Comparison of ENCODE assay signal across 26 cellular contexts in the genomic region with DNA sequence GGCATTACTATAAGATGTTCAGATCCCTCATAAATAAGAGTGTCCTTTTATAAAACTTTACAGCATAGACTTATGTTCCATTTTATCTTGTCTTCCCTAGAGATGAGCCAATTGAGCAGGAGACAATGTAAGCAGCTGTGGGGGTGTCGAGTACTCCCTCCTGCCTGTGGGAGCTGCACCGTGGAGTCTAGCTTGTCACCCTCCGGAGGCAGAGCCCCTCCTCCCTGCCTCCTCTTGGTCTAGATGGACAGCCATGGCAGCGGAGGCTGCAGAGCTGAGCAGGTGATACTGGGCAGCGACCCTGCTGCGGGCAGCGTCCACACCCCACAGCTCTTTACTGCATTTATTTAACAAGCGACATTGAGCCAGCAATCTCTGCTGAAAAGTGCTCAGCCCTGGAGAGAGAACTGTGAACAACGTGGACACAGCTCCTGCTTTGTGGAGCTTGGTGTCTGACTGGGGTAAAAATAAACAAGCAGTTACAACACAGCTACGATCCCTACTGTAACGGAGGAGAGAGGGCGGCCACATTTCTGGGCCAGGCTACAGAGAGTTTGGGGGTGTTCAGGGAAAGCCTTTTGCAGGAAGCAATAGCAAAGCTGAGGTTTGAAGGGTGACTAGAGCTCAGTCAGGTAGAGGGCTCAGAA.
"Had no signal": no experiment of that assay in that cellular context is flagged by ENCODE, and none has a peak within 500 bp of the region (broad histone marks: within the 10 kb centered on the region; RNA-seq: fewer than 3 reads in every experiment).

No MANE protein-coding gene starts in this region.

- DNase-seq: activated CD4-positive, alpha-beta memory T cell treated with anti-CD3 and anti-CD28 coated beads, Interleukin-2, amount 10 ng/mL, durations not matched to agents 7 days and 5 days; activated CD4-positive, alpha-beta T cell treated with anti-CD3 and anti-CD28 coated beads, Interleukin-2, amount 10 ng/mL, durations not matched to agents 24 days and 14 days; activated CD4-positive, CD25-positive, alpha-beta regulatory T cell; activated CD8-positive, alpha-beta memory T cell treated with anti-CD3 and anti-CD28 coated beads, Interleukin-2, amount 10 ng/mL, durations not matched to agents 7 days and 5 days; activated effector memory CD4-positive, alpha-beta T cell treated with anti-CD3 and anti-CD28 coated beads, Interleukin-2, amount 50 U/mL, for 16 hours; activated naive CD4-positive, alpha-beta T cell treated with anti-CD3 and anti-CD28 coated beads, Interleukin-2, amount 10 ng/mL, durations not matched to agents 7 days and 5 days; activated naive CD8-positive, alpha-beta T cell treated with anti-CD3 and anti-CD28 coated beads, Interleukin-2, amount 50 U/mL, for 24 hours; activated T-cell treated with anti-CD3 and anti-CD28 coated beads for 4 hours; cerebellar nuclear complex; endodermal cell; esophagus squamous epithelium; islet precursor cell; left colon; lower lobe of right lung; mesendoderm; naive thymus-derived CD4-positive, alpha-beta T cell; stimulated activated CD4-positive, alpha-beta T cell treated with anti-CD3 and anti-CD28 coated beads, Interleukin-12 subunit alpha, Interleukin-12 subunit beta, amount 100 ng/mL, for 4 hours; stimulated activated CD4-positive, alpha-beta T cell treated with anti-CD3 and anti-CD28 coated beads, Interleukin-4, amount 100 ng/mL, for 4 hours; stimulated activated naive CD8-positive, alpha-beta T cell treated with anti-CD3 and anti-CD28 coated beads, Interleukin-15, Interleukin-2, amounts not matched to agents 100 U/mL and 50 U/mL, for 24 hours; T1000; thyroid gland; upper lobe of right lung had no signal

- H3K27me3 Mint-ChIP-seq: activated CD4-positive, alpha-beta memory T cell treated with anti-CD3 and anti-CD28 coated beads, Interleukin-2, amount 10 ng/mL, durations not matched to agents 7 days and 5 days; activated CD4-positive, alpha-beta T cell treated with anti-CD3 and anti-CD28 coated beads, Interleukin-2, amount 10 ng/mL, durations not matched to agents 24 days and 14 days; activated CD8-positive, alpha-beta memory T cell treated with anti-CD3 and anti-CD28 coated beads, Interleukin-2, amount 10 ng/mL, durations not matched to agents 7 days and 5 days; activated naive CD8-positive, alpha-beta T cell treated with anti-CD3 and anti-CD28 coated beads, Interleukin-2, amount 50 U/mL, for 24 hours; naive thymus-derived CD4-positive, alpha-beta T cell had no signal

- H3K4me3 Mint-ChIP-seq: activated CD4-positive, alpha-beta memory T cell treated with anti-CD3 and anti-CD28 coated beads, Interleukin-2, amount 10 ng/mL, durations not matched to agents 7 days and 5 days; activated CD4-positive, alpha-beta T cell treated with anti-CD3 and anti-CD28 coated beads, Interleukin-2, amount 10 ng/mL, durations not matched to agents 24 days and 14 days; activated CD8-positive, alpha-beta memory T cell treated with anti-CD3 and anti-CD28 coated beads, Interleukin-2, amount 10 ng/mL, durations not matched to agents 7 days and 5 days; activated naive CD4-positive, alpha-beta T cell treated with anti-CD3 and anti-CD28 coated beads, Interleukin-2, amount 10 ng/mL, durations not matched to agents 7 days and 5 days; activated naive CD8-positive, alpha-beta T cell treated with anti-CD3 and anti-CD28 coated beads, Interleukin-2, amount 50 U/mL, for 24 hours; endodermal cell; naive thymus-derived CD4-positive, alpha-beta T cell; T-helper 1 cell treated with Interleukin-12 subunit alpha and Interleukin-12 subunit beta and Interleukin-4 antibody, amounts not matched to agents 30 μg/mL and 1 μg/mL, for 36 hours had no signal

- H3K4me1 Mint-ChIP-seq: activated CD4-positive, alpha-beta memory T cell treated with anti-CD3 and anti-CD28 coated beads, Interleukin-2, amount 10 ng/mL, durations not matched to agents 7 days and 5 days; activated CD4-positive, alpha-beta T cell treated with anti-CD3 and anti-CD28 coated beads, Interleukin-2, amount 10 ng/mL, durations not matched to agents 24 days and 14 days; activated CD8-positive, alpha-beta memory T cell treated with anti-CD3 and anti-CD28 coated beads, Interleukin-2, amount 10 ng/mL, durations not matched to agents 7 days and 5 days; activated naive CD4-positive, alpha-beta T cell treated with anti-CD3 and anti-CD28 coated beads, Interleukin-2, amount 10 ng/mL, durations not matched to agents 7 days and 5 days; activated naive CD8-positive, alpha-beta T cell treated with anti-CD3 and anti-CD28 coated beads, Interleukin-2, amount 50 U/mL, for 24 hours; endodermal cell had no signal

- H3K36me3 Mint-ChIP-seq: activated CD8-positive, alpha-beta memory T cell treated with anti-CD3 and anti-CD28 coated beads, Interleukin-2, amount 10 ng/mL, durations not matched to agents 7 days and 5 days; activated naive CD4-positive, alpha-beta T cell treated with anti-CD3 and anti-CD28 coated beads, Interleukin-2, amount 10 ng/mL, durations not matched to agents 7 days and 5 days; naive thymus-derived CD4-positive, alpha-beta T cell had no signal

- H3K4me1 ChIP-seq: esophagus squamous epithelium, gastroesophageal sphincter, lower lobe of right lung, upper lobe of right lung had no signal

- H3K36me3 ChIP-seq: esophagus squamous epithelium, gastroesophageal sphincter, lower lobe of right lung, thyroid gland, upper lobe of right lung had no signal

- H3K27ac ChIP-seq: coronary artery, esophagus squamous epithelium, gastroesophageal sphincter, lower lobe of right lung, thyroid gland, upper lobe of right lung had no signal

- H3K9me3 ChIP-seq: esophagus squamous epithelium, gastroesophageal sphincter, lower lobe of right lung, thyroid gland, upper lobe of right lung had no signal

- H3K27ac Mint-ChIP-seq: activated CD4-positive, alpha-beta memory T cell treated with anti-CD3 and anti-CD28 coated beads, Interleukin-2, amount 10 ng/mL, durations not matched to agents 7 days and 5 days; activated CD4-positive, alpha-beta T cell treated with anti-CD3 and anti-CD28 coated beads, Interleukin-2, amount 10 ng/mL, durations not matched to agents 24 days and 14 days; activated CD8-positive, alpha-beta memory T cell treated with anti-CD3 and anti-CD28 coated beads, Interleukin-2, amount 10 ng/mL, durations not matched to agents 7 days and 5 days; activated naive CD4-positive, alpha-beta T cell treated with anti-CD3 and anti-CD28 coated beads, Interleukin-2, amount 10 ng/mL, durations not matched to agents 7 days and 5 days; activated naive CD8-positive, alpha-beta T cell treated with anti-CD3 and anti-CD28 coated beads, Interleukin-2, amount 50 U/mL, for 24 hours; endodermal cell; naive thymus-derived CD4-positive, alpha-beta T cell; progenitor cell of endocrine pancreas; T-helper 1 cell treated with Interleukin-12 subunit alpha and Interleukin-12 subunit beta and Interleukin-4 antibody, amounts not matched to agents 30 μg/mL and 1 μg/mL, for 36 hours had no signal

- H3K9me3 Mint-ChIP-seq: activated CD4-positive, alpha-beta memory T cell treated with anti-CD3 and anti-CD28 coated beads, Interleukin-2, amount 10 ng/mL, durations not matched to agents 7 days and 5 days; activated CD4-positive, alpha-beta T cell treated with anti-CD3 and anti-CD28 coated beads, Interleukin-2, amount 10 ng/mL, durations not matched to agents 24 days and 14 days; activated naive CD4-positive, alpha-beta T cell treated with anti-CD3 and anti-CD28 coated beads, Interleukin-2, amount 10 ng/mL, durations not matched to agents 7 days and 5 days; activated naive CD8-positive, alpha-beta T cell treated with anti-CD3 and anti-CD28 coated beads, Interleukin-2, amount 50 U/mL, for 24 hours; endodermal cell; naive thymus-derived CD4-positive, alpha-beta T cell; T-helper 1 cell treated with Interleukin-12 subunit alpha and Interleukin-12 subunit beta and Interleukin-4 antibody, amounts not matched to agents 30 μg/mL and 1 μg/mL, for 36 hours had no signal

- H3K4me3 ChIP-seq: coronary artery, esophagus squamous epithelium, gastroesophageal sphincter, lower lobe of right lung, thyroid gland, upper lobe of right lung had no signal

- H3K27me3 ChIP-seq: gastroesophageal sphincter, thyroid gland had no signal
